34 cellular contexts compared by ENCODE assay signal in the genomic region with DNA sequence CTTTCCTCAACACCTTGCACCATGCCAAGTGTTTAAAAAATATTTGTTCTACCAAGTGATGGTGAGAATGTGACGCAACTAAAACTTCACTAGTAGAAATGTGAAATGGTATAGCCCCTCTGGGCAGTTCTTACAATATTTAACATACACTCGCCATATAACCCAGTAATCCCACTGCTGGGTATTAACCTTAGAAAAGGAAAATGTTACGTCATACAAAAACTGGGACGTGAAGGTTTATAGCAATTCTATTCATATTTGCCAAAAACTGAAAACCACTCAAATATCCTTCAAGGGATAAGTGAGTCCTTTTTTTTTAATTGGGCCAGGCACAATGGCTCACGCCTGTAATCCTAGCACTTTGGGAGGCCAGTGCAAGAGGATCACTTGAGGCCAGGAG.
"Had no signal": no experiment of that assay in that cellular context is flagged by ENCODE, and none has a peak within 500 bp of the region (broad histone marks: within the 10 kb centered on the region; RNA-seq: fewer than 3 reads in every experiment).

No MANE protein-coding gene starts in this region.

- FAIRE-seq: astrocyte, bronchial epithelial cell had no signal

- H3K27ac ChIP-seq: adrenal gland, ascending aorta, body of pancreas, brain microvascular endothelial cell, breast epithelium, cardiac muscle cell had no signal

- H3K4me1 ChIP-seq: adrenal gland, ascending aorta, body of pancreas, breast epithelium had no signal

- H3K9me3 ChIP-seq: adrenal gland, ascending aorta, body of pancreas, breast epithelium had no signal

- H3K27me3 ChIP-seq: adrenal gland, ascending aorta, body of pancreas, brain microvascular endothelial cell, breast epithelium, cardiac muscle cell had no signal

- ATAC-seq: activated naive CD4-positive, alpha-beta T cell treated with anti-CD3 and anti-CD28 coated beads, Interleukin-2, amount 50 U/mL, for 72 hours; activated naive CD8-positive, alpha-beta T cell treated with anti-CD3 and anti-CD28 coated beads, Interleukin-2, amount 50 U/mL, for 24 hours; activated T-cell treated with anti-CD3 and anti-CD28 coated beads, Interleukin-2, amount 50 U/mL, for 4 hours; activated T-cell treated with anti-CD3 and anti-CD28 coated beads, Interleukin-2, amount 50 U/mL, for 72 hours; activated T-helper 17 cell treated with anti-CD3 and anti-CD28 coated beads, Interleukin-2, amount 50 U/mL, for 72 hours; body of pancreas had no signal

- DNase-seq: activated effector memory CD4-positive, alpha-beta T cell treated with anti-CD3 and anti-CD28 coated beads, Interleukin-2, amount 50 U/mL, for 16 hours; activated effector memory CD4-positive, alpha-beta T cell treated with Interleukin-2 at 50 U/mL for 16 hours; activated gamma-delta T cell; activated gamma-delta T cell treated with Interleukin-2 at 50 U/mL for 16 hours; activated naive CD4-positive, alpha-beta T cell; activated naive CD4-positive, alpha-beta T cell treated with anti-CD3 and anti-CD28 coated beads for 36 hours; activated naive CD4-positive, alpha-beta T cell treated with anti-CD3 and anti-CD28 coated beads, Interleukin-2, amount 10 ng/mL, durations not matched to agents 7 days and 5 days; activated naive CD4-positive, alpha-beta T cell treated with anti-CD3 and anti-CD28 coated beads, Interleukin-2, amount 50 U/mL, for 16 hours; activated naive CD4-positive, alpha-beta T cell treated with Interleukin-2 at 50 U/mL for 16 hours; activated naive CD8-positive, alpha-beta T cell treated with anti-CD3 and anti-CD28 coated beads for 36 hours; activated naive CD8-positive, alpha-beta T cell treated with anti-CD3 and anti-CD28 coated beads, Interleukin-2, amount 10 ng/mL, durations not matched to agents 7 days and 5 days; activated naive CD8-positive, alpha-beta T cell treated with anti-CD3 and anti-CD28 coated beads, Interleukin-2, amount 50 U/mL, for 24 hours; activated T-cell treated with anti-CD3 and anti-CD28 coated beads, Interleukin-2, amount 50 U/mL, for 1 hour; activated T-cell treated with anti-CD3 and anti-CD28 coated beads, Interleukin-2, amount 50 U/mL, for 24 hours; activated T-cell treated with anti-CD3 and anti-CD28 coated beads, Interleukin-2, amount 50 U/mL, for 4 hours; activated T-cell treated with anti-CD3 and anti-CD28 coated beads, Interleukin-2, amount 50 U/mL, for 48 hours; activated T-cell treated with anti-CD3 and anti-CD28 coated beads, Interleukin-2, amount 50 U/mL, for 72 hours; amniotic stem cell; amygdala; anterior cingulate cortex; aorta; body of pancreas; brain microvascular endothelial cell; caudate nucleus; central memory CD4-positive, alpha-beta T cell; cerebellar nuclear complex had no signal

- H3K36me3 ChIP-seq: adrenal gland, ascending aorta, brain microvascular endothelial cell, breast epithelium, cardiac muscle cell had no signal

- H3K4me3 ChIP-seq: adrenal gland, ascending aorta, body of pancreas, breast epithelium, cardiac muscle cell had no signal
